ENCODE assay signal across 9 cellular contexts in genomic region chr16:67459066-67459857, GRCh38. TPM values are rescaled to one million over a fixed set of nuclear protein-coding genes. Genes with fewer than 3 reads are reported as not detected.
DNase-seq lines count a peak whose midpoint lies in the region; ATAC-seq and TF ChIP-seq lines count a peak whose summit lies in the region.
"Had no signal": no experiment of that assay in that cellular context is flagged by ENCODE, and none has a peak within 500 bp of the region (broad histone marks: within the 10 kb centered on the region; RNA-seq: fewer than 3 reads in every experiment).

No MANE protein-coding gene starts in this region.

- ATAC-seq in GM21390 (IDR thresholded peaks at IDR 0.05; ENCODE audit: unreplicated experiment) = no peak
- ATAC-seq in GM21717 (IDR thresholded peaks at IDR 0.05; ENCODE audit: unreplicated experiment) = no peak

- no peak for TF ChIP-seq POLR2A in esophagus squamous epithelium (IDR thresholded peaks at IDR 0.05)

- WGBS in esophagus squamous epithelium, 2 donors = 80% methylated on average over 1 to 2 of the region's 7 CpGs

- H3K27ac Mint-ChIP-seq in nephron = peak overlapping the region; percentile 90 to 96 (median 95)

- no peaks in the 10 kb centered on the region for H3K9me3 ChIP-seq in MG63
- H3K9me3 ChIP-seq in esophagus squamous epithelium = no peaks in the 10 kb centered on the region

- peaks cover 60% of the 10 kb centered on the region for H3K4me1 Mint-ChIP-seq in nephron

- H3K36me3 Mint-ChIP-seq in nephron (ENCODE audit: low read depth) = no peaks in the 10 kb centered on the region
- H3K36me3 Mint-ChIP-seq: activated naive CD4-positive, alpha-beta T cell treated with anti-CD3 and anti-CD28 coated beads, Interleukin-2, amount 50 U/mL, for 24 hours had no signal

- intact Hi-C loops in esophagus squamous epithelium (cut with DNase I) = no loop called here

- H3K9me3 Mint-ChIP-seq in nephron = no peaks in the 10 kb centered on the region
- H3K9me3 Mint-ChIP-seq: activated naive CD4-positive, alpha-beta T cell treated with anti-CD3 and anti-CD28 coated beads, Interleukin-2, amount 50 U/mL, for 24 hours had no signal

- in situ Hi-C loops in GM13976 (cut with MboI; ENCODE audit: low sequenced_read_pairs, unreplicated experiment) = no loop called here

- no peaks in the 10 kb centered on the region for H3K27me3 ChIP-seq in MG63
- H3K27me3 ChIP-seq in esophagus squamous epithelium = no peaks in the 10 kb centered on the region

- no peak overlapping the region for H3K4me3 ChIP-seq in MG63
- no peak overlapping the region for H3K4me3 ChIP-seq in esophagus squamous epithelium

- peaks cover 4% of the 10 kb centered on the region for H3K27me3 Mint-ChIP-seq in nephron (ENCODE audit: low read depth)
- H3K27me3 Mint-ChIP-seq: activated naive CD4-positive, alpha-beta T cell treated with anti-CD3 and anti-CD28 coated beads, Interleukin-2, amount 50 U/mL, for 24 hours had no signal

- DNase-seq in MG63 = peak; percentile 43
- no peak for DNase-seq in esophagus squamous epithelium (lab: John Stamatoyannopoulos, UW)
- DNase-seq in GM13976 (ENCODE audit: low spot score) = no peak
- no peak for DNase-seq in stimulated activated CD8-positive, alpha-beta memory T cell treated with anti-CD3 and anti-CD28 coated beads, Interleukin-4, amount 100 ng/mL, for 48 hours

- H3K27ac ChIP-seq in 22Rv1 (peak overlapping the region; percentile 8; the same call in 1 of the 2 replicates), esophagus squamous epithelium (peak overlapping the region; percentile 73 to 88 (median 82))

- H3K36me3 ChIP-seq in MG63 (no peaks in the 10 kb centered on the region), esophagus squamous epithelium (no peaks in the 10 kb centered on the region)

- TF ChIP-seq CTCF in 22Rv1 (IDR thresholded peaks at IDR 0.05) (no peak), esophagus squamous epithelium (IDR thresholded peaks at IDR 0.05) (no peak), nephron (IDR thresholded peaks at IDR 0.05; ENCODE audit: unreplicated experiment in 3 of 3) (no peak), GM13976 (IDR thresholded peaks at IDR 0.05; ENCODE audit: borderline replicate concordance, control extremely low read depth, extremely low read depth, insufficient read depth, missing control alignments) (no peak)

- peaks cover 72 to 90% (median 73%) of the 10 kb centered on the region in 3 donors for H3K4me1 ChIP-seq in esophagus squamous epithelium

- peak overlapping the region; percentile 3 to 50 (median 28) for H3K4me3 Mint-ChIP-seq in nephron
- H3K4me3 Mint-ChIP-seq: activated naive CD4-positive, alpha-beta T cell treated with anti-CD3 and anti-CD28 coated beads, Interleukin-2, amount 50 U/mL, for 24 hours had no signal

RNA-seq across cellular contexts. Expression of gene ATP6V0D1, which starts 21.7 kb away (rescaled TPM):
- total RNA-seq in MG63 (2014; rRNA removed; shearing (Covaris generic); ENCODE audit: low replicate concordance) = 30.8 and 42.3 TPM in 2 replicates
- total RNA-seq in esophagus squamous epithelium = 100 to 1,000 TPM in 3 of 4 donors, 10 to 100 TPM in 1; 99.4 to 158 (median 131) TPM

RNA-seq across cellular contexts. Expression of gene AGRP, which starts 24.1 kb away (rescaled TPM):
- total RNA-seq in MG63 (2014; rRNA removed; shearing (Covaris generic); ENCODE audit: low replicate concordance) = not detected in 2 replicates
- total RNA-seq in esophagus squamous epithelium = not detected

RNA-seq across cellular contexts. Expression of gene HSD11B2, which starts 28.3 kb away (rescaled TPM):
- total RNA-seq in MG63 (2014; rRNA removed; shearing (Covaris generic); ENCODE audit: low replicate concordance) = not detected in 2 replicates
- total RNA-seq in esophagus squamous epithelium = 10 to 100 TPM in 1 of 4 donors, 1 to 10 TPM in 3; 2.1 to 13.0 (median 6.7) TPM

RNA-seq across cellular contexts. Expression of gene ZDHHC1, which starts 43.0 kb away (rescaled TPM):
- 2.3 TPM in 1 of 2 replicates, not detected in the other for total RNA-seq in MG63 (2014; rRNA removed; shearing (Covaris generic); ENCODE audit: low replicate concordance)
- total RNA-seq in esophagus squamous epithelium = 10 to 100 TPM in 1 of 4 donors, 1 to 10 TPM in 3; 2.5 to 11.1 (median 3.8) TPM
